In genomic region chr1:233132445-233132844, GRCh38 we compare ENCODE assay signal across 20 cellular contexts.
"Had no signal": no experiment of that assay in that cellular context is flagged by ENCODE, and none has a peak within 500 bp of the region (broad histone marks: within the 10 kb centered on the region; RNA-seq: fewer than 3 reads in every experiment).

No MANE protein-coding gene starts in this region.

- H3K36me3 ChIP-seq: colonic mucosa, heart right ventricle, tibial nerve had no signal

- H3K9me3 Mint-ChIP-seq: naive thymus-derived CD8-positive, alpha-beta T cell; stimulated activated memory B cell treated with anti-CD40 and anti-IgM and Interleukin-4, amounts not matched to agents 10 μg/mL and 1 μg/mL and 100 μg/mL, for 72 hours; stimulated activated naive CD8-positive, alpha-beta T cell treated with anti-CD3 and anti-CD28 coated beads, Interleukin-15, Interleukin-2, amounts not matched to agents 100 ng/mL and 50 ng/mL, for 24 hours had no signal

- H3K4me3 Mint-ChIP-seq: endodermal cell; naive thymus-derived CD8-positive, alpha-beta T cell; stimulated activated memory B cell treated with anti-CD40 and anti-IgM and Interleukin-4, amounts not matched to agents 10 μg/mL and 1 μg/mL and 100 μg/mL, for 72 hours; stimulated activated naive CD8-positive, alpha-beta T cell treated with anti-CD3 and anti-CD28 coated beads, Interleukin-15, Interleukin-2, amounts not matched to agents 100 ng/mL and 50 ng/mL, for 24 hours had no signal

- FAIRE-seq: islet of Langerhans had no signal

- H3K9me3 ChIP-seq: colonic mucosa, heart right ventricle, mucosa of descending colon, spleen, tibial nerve had no signal

- H3K4me3 ChIP-seq: colonic mucosa, heart right ventricle, mucosa of descending colon, spleen, tibial nerve had no signal

- H3K4me1 Mint-ChIP-seq: stimulated activated memory B cell treated with anti-CD40 and anti-IgM and Interleukin-4, amounts not matched to agents 10 μg/mL and 1 μg/mL and 100 μg/mL, for 72 hours had no signal

- ATAC-seq: heart right ventricle; mucosa of descending colon; naive thymus-derived CD8-positive, alpha-beta T cell; sciatic nerve; stimulated activated memory B cell treated with anti-CD40 and anti-IgM and Interleukin-4, amounts not matched to agents 10 μg/mL and 1 μg/mL and 100 μg/mL, for 72 hours had no signal

- H3K27me3 Mint-ChIP-seq: naive thymus-derived CD8-positive, alpha-beta T cell; stimulated activated memory B cell treated with anti-CD40 and anti-IgM and Interleukin-4, amounts not matched to agents 10 μg/mL and 1 μg/mL and 100 μg/mL, for 72 hours; stimulated activated naive CD8-positive, alpha-beta T cell treated with anti-CD3 and anti-CD28 coated beads, Interleukin-15, Interleukin-2, amounts not matched to agents 100 ng/mL and 50 ng/mL, for 24 hours had no signal

- H3K27ac ChIP-seq: colonic mucosa, heart right ventricle, spleen, tibial nerve had no signal

- H3K27ac Mint-ChIP-seq: endodermal cell; stimulated activated memory B cell treated with anti-CD40 and anti-IgM and Interleukin-4, amounts not matched to agents 10 μg/mL and 1 μg/mL and 100 μg/mL, for 72 hours; stimulated activated naive CD8-positive, alpha-beta T cell treated with anti-CD3 and anti-CD28 coated beads, Interleukin-15, Interleukin-2, amounts not matched to agents 100 ng/mL and 50 ng/mL, for 24 hours had no signal

- H3K27me3 ChIP-seq: colonic mucosa, heart right ventricle, spleen, tibial nerve had no signal

- H3K4me1 ChIP-seq: colonic mucosa, heart right ventricle, spleen, tibial nerve had no signal

- DNase-seq: colonic mucosa; effector CD4-positive, alpha-beta T cell; endodermal cell; foreskin melanocyte; heart right ventricle; hypothalamus; kidney glomerular epithelial cell; mammary epithelial cell; mucosa of descending colon; naive thymus-derived CD8-positive, alpha-beta T cell; posterior cingulate gyrus; spleen; stimulated activated CD4-positive, alpha-beta T cell treated with anti-CD3 and anti-CD28 coated beads, Interleukin-15, amount 100 ng/mL, for 24 hours; stimulated activated CD4-positive, alpha-beta T cell treated with anti-CD3 and anti-CD28 coated beads, Interleukin-1b, Interleukin-23, amount 100 ng/mL, for 48 hours; stimulated activated CD4-positive, alpha-beta T cell treated with anti-CD3 and anti-CD28 coated beads, Interleukin-4, amount 100 ng/mL, for 24 hours had no signal
